Comparison of ENCODE assay signal across 11 cellular contexts in the genomic region with DNA sequence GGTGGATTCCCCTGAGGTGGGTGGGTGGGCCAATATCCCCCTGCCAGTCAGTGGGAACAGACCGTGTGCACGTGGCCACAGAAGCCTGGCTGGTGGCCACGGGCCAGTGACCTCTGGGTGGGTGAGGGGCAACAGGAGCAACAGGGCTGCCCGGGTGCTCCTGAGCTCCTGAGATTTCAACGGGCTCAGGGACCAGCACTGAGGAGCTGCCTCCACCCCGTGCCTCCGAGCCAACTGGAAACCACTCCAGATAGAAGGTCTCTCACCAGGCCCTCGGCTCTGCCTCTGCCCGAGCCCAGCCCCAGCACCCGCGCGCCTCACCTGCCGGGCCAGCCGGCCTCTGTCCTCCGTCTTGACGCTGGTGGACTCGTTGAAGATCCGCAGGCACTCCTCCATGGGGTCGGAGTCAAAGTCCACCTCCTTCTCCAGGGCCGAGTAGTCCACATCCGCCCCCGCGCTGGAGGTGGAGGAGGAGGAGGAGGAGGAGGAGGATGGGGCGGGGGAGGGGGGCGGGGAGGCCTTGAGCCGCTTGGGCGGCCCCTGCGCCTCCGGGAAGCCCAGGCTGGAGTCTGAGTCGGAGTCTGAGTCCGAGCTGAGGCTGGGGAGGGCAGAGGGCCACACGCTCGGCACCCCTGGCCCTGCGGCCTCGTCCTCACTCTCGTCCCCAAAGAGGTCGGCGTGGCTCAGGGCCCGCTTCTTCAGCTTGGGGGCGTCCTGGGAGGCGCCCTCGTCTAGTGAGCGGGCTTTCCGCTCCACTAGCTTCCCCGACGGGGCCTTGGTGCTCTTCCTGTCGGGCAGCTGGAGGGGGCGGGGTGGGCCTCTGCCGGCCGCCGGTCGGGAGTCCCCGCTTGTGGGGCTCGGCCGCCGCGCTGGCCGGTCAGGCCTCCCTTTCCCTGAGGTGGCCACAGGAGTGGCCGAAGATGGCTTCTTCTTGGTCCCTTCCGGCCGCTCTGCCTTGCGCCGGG. TPM values are rescaled to one million over a fixed set of nuclear protein-coding genes. Genes with fewer than 3 reads are reported as not detected.
DNase-seq lines count a peak whose midpoint lies in the region; ATAC-seq and TF ChIP-seq lines count a peak whose summit lies in the region.
"Had no signal": no experiment of that assay in that cellular context is flagged by ENCODE, and none has a peak within 500 bp of the region (broad histone marks: within the 10 kb centered on the region; RNA-seq: fewer than 3 reads in every experiment).

No MANE protein-coding gene starts in this region.

- no peaks in the 10 kb centered on the region for H3K9me3 Mint-ChIP-seq in activated CD8-positive, alpha-beta T cell treated with anti-CD3 and anti-CD28 coated beads for 36 hours

- peaks cover 0 to 7% of the 10 kb centered on the region in 2 experiments; a peak in 1 of 4 replicates for H3K4me1 ChIP-seq in SK-N-SH (ENCODE audit: control insufficient read depth in 1 of 2, insufficient read depth in 2 of 2, low read depth in 1 of 2, low read length in 1 of 2)
- peaks cover 3% of the 10 kb centered on the region for H3K4me1 ChIP-seq in iPS-18a (ENCODE audit: control insufficient read depth, low read depth, low read length)
- peaks cover 8% of the 10 kb centered on the region for H3K4me1 ChIP-seq in ovary (ENCODE audit: insufficient read depth)

- H3K4me3 ChIP-seq in H7 (ENCODE audit: insufficient read depth, low read depth, low read length) (peak overlapping the region; percentile 11; the same call in 1 of the 2 replicates), SK-N-SH (ENCODE audit: low read depth in 2 of 2, low read length in 1 of 2) (no peak overlapping the region), iPS-18a (ENCODE audit: low read length) (peak overlapping the region; percentile 8), ovary (no peak overlapping the region)
- H3K4me3 ChIP-seq: Peyer's patch, thyroid gland had no signal

- no peak for TF ChIP-seq POLR2A in ovary (IDR thresholded peaks at IDR 0.05)

- CTCF ChIA-PET in SK-N-SH (lab: Yijun Ruan, JAX), result interaction anchor here (0.6 to 8.1 kb wide), 54 partner anchors 9 to 396 kb away, joined by 3 to 188 read pairs (median 4); partner anchors contain the start of genes ATP8B3, REXO1 and UQCR11
- CTCF ChIA-PET in activated CD8-positive, alpha-beta T cell treated with anti-CD3 and anti-CD28 coated beads for 36 hours (lab: Charles Lee), result interaction anchor here (0.9 to 5.0 kb wide), 36 partner anchors 8 to 280 kb away, joined by 3 to 57 read pairs (median 4); partner anchors contain the start of genes ATP8B3, MBD3 and REXO1

- peaks cover 5% of the 10 kb centered on the region for H3K4me1 Mint-ChIP-seq in activated CD8-positive, alpha-beta T cell treated with anti-CD3 and anti-CD28 coated beads for 36 hours (ENCODE audit: low read depth)

- peaks cover 48% of the 10 kb centered on the region for H3K79me2 ChIP-seq in SK-N-SH (ENCODE audit: insufficient read depth)

- no peak overlapping the region for H3K4me3 Mint-ChIP-seq in activated CD8-positive, alpha-beta T cell treated with anti-CD3 and anti-CD28 coated beads for 36 hours

- peaks cover 27% of the 10 kb centered on the region for H4K20me1 ChIP-seq in SK-N-SH (ENCODE audit: insufficient read depth)

- no peak overlapping the region for H2AFZ ChIP-seq in SK-N-SH (ENCODE audit: low read depth)

- intact Hi-C loops in ovary (cut with DNase I), result loop anchor here in 2 of 4 donors (10.0 kb wide), 2 partner anchors 152 to 282 kb away; no protein-coding TSS in a partner anchor
- intact Hi-C loops in activated CD8-positive, alpha-beta T cell treated with anti-CD3 and anti-CD28 coated beads for 36 hours (cut with micrococcal nuclease), result no loop called here

- no peaks in the 10 kb centered on the region for H3K9me2 ChIP-seq in SK-N-SH

- TF ChIP-seq CTCF in SK-N-SH (IDR thresholded peaks at IDR 0.05) (no peak), ovary (IDR thresholded peaks at IDR 0.05) (no peak)
- no peak for TF ChIP-seq CTCF in activated CD8-positive, alpha-beta T cell treated with anti-CD3 and anti-CD28 coated beads for 36 hours (IDR thresholded peaks at IDR 0.05)

- no peaks in the 10 kb centered on the region for H3K27me3 Mint-ChIP-seq in activated CD8-positive, alpha-beta T cell treated with anti-CD3 and anti-CD28 coated beads for 36 hours

- H3K4me2 ChIP-seq in SK-N-SH, result no peak overlapping the region

- peak; percentile 91 for DNase-seq in H7
- DNase-seq in SK-N-SH, result peak; percentile 58
- DNase-seq in ovary, result peak; percentile 73 to 84 (median 84)
- DNase-seq in activated CD8-positive, alpha-beta T cell treated with anti-CD3 and anti-CD28 coated beads for 36 hours, result no peak
- no peak for DNase-seq in GM03348 (ENCODE audit: low spot score)
- DNase-seq in NCI-H2196 (lab: John Stamatoyannopoulos, UW; ENCODE audit: unreplicated experiment), result no peak
- DNase-seq in substantia nigra (lab: John Stamatoyannopoulos, UW), result no peak
- DNase-seq: GOT3 had no signal

- POLR2A ChIA-PET in SK-N-SH (lab: Yijun Ruan, JAX), result interaction anchor here (0.6 kb wide), 1 partner anchor 35 kb away, joined by 4 read pairs; no protein-coding TSS in a partner anchor
- POLR2A ChIA-PET in activated CD8-positive, alpha-beta T cell treated with anti-CD3 and anti-CD28 coated beads for 36 hours (lab: Charles Lee), result interaction anchor here (0.6 to 1.4 kb wide), 5 partner anchors 16 to 174 kb away, joined by 3 to 5 read pairs (median 3); partner anchors contain the start of gene TCF3

- 83% methylated on average over 25 of the region's 63 CpGs for whole genome bisulfite sequencing in SK-N-SH (ENCODE audit: low lambda C conversion rate)
- WGBS in ovary, 3 donors, result 11 to 34% (median 27%) methylated on average over 53 to 63 of the region's 63 CpGs

- TF ChIP-seq RAD21 in SK-N-SH (IDR thresholded peaks at IDR 0.05; ENCODE audit: low read length), result no peak

- peaks cover 19% of the 10 kb centered on the region for H3K36me3 Mint-ChIP-seq in activated CD8-positive, alpha-beta T cell treated with anti-CD3 and anti-CD28 coated beads for 36 hours (ENCODE audit: low read depth)

- H3K9me3 ChIP-seq in SK-N-SH (no peaks in the 10 kb centered on the region), iPS-18a (ENCODE audit: control insufficient read depth, low read depth, low read length) (no peaks in the 10 kb centered on the region), ovary (no peaks in the 10 kb centered on the region)
- H3K9me3 ChIP-seq: Peyer's patch, thyroid gland had no signal

- H3F3A ChIP-seq in SK-N-SH (replicated peaks; ENCODE audit: insufficient read depth), result peaks cover 6% of the 10 kb centered on the region

- no peak for TF ChIP-seq EP300 in SK-N-SH (IDR thresholded peaks at IDR 0.05; ENCODE audit: borderline replicate concordance in 1 of 2, low read depth in 1 of 2, low read length in 1 of 2)
- TF ChIP-seq EP300 in ovary (IDR thresholded peaks at IDR 0.05), result no peak

- ATAC-seq in activated CD8-positive, alpha-beta T cell treated with anti-CD3 and anti-CD28 coated beads for 36 hours, result no peak

- peaks cover 4% of the 10 kb centered on the region for H3K36me3 ChIP-seq in H7 (replicated peaks; ENCODE audit: control insufficient read depth, insufficient read depth, low read length)
- H3K36me3 ChIP-seq in SK-N-SH (replicated peaks in 1 of 2; ENCODE audit: control insufficient read depth in 1 of 2, insufficient read depth in 2 of 2, low read length in 1 of 2), result peaks cover 12 to 27% of the 10 kb centered on the region in 2 experiments
- H3K36me3 ChIP-seq in iPS-18a (ENCODE audit: control insufficient read depth, low read depth, low read length), result peaks cover 7% of the 10 kb centered on the region
- H3K36me3 ChIP-seq in ovary, result no peaks in the 10 kb centered on the region

- no peak overlapping the region for H3K9ac ChIP-seq in SK-N-SH
- H3K9ac ChIP-seq in iPS-18a (ENCODE audit: low read length), result no peak overlapping the region

- H3K27ac Mint-ChIP-seq in activated CD8-positive, alpha-beta T cell treated with anti-CD3 and anti-CD28 coated beads for 36 hours, result no peak overlapping the region

- H3K27me3 ChIP-seq in H7 (ENCODE audit: control insufficient read depth, insufficient read depth, low read length) (no peaks in the 10 kb centered on the region), SK-N-SH (ENCODE audit: insufficient read depth) (no peaks in the 10 kb centered on the region), iPS-18a (ENCODE audit: control insufficient read depth, insufficient read depth, low read length) (no peaks in the 10 kb centered on the region), ovary (no peaks in the 10 kb centered on the region)
- H3K27me3 ChIP-seq: Peyer's patch, thyroid gland had no signal

- H3K27ac ChIP-seq in SK-N-SH (ENCODE audit: low read depth in 2 of 2, low read length in 1 of 2) (no peak overlapping the region), iPS-18a (ENCODE audit: low read length) (no peak overlapping the region), ovary (peak overlapping the region; percentile 68 to 89), substantia nigra (ENCODE audit: low read depth, low read length, poor library complexity, severe bottlenecking) (no peak overlapping the region)
- H3K27ac ChIP-seq: Peyer's patch, thyroid gland had no signal

RNA-seq across cellular contexts. Expression of gene ATP8B3, which starts 14.8 kb away (rescaled TPM):
- 5.8 and 7.4 TPM in 2 replicates for total RNA-seq in H7 (2014; rRNA removed; shearing (Covaris generic))
- polyA plus RNA-seq in SK-N-SH (2012; rRNA removed) (6.2 and 8.0 TPM in 2 replicates), ovary (1 to 10 TPM in 1 of 2 donors, under 1 TPM in 1; 0.91 to 1.5 TPM)
- polyA plus RNA-seq in SK-N-SH (2012; cell fraction: cytosol; rRNA removed), result 3.1 and 4.9 TPM in 2 replicates
- 20.8 and 25.6 TPM in 2 replicates for polyA plus RNA-seq in SK-N-SH (2012; cell fraction: nucleus; rRNA removed)
- total RNA-seq in ovary, result 1 to 10 TPM in 5 of 7 donors, under 1 TPM in 2; 0.72 to 3.2 (median 2.1) TPM
- 1 to 10 TPM; 5.8 to 8.2 TPM for total RNA-seq in activated CD8-positive, alpha-beta T cell treated with anti-CD3 and anti-CD28 coated beads for 36 hours

RNA-seq across cellular contexts. Expression of gene REXO1, which starts 21.4 kb away (rescaled TPM):
- total RNA-seq in H7 (2014; rRNA removed; shearing (Covaris generic)), result 19.8 and 21.9 TPM in 2 replicates
- polyA plus RNA-seq in SK-N-SH (2012; rRNA removed), result 9.0 and 18.8 TPM in 2 replicates
- 7.1 and 12.6 TPM in 2 replicates for polyA plus RNA-seq in SK-N-SH (2012; cell fraction: cytosol; rRNA removed)
- 87.2 and 224 TPM in 2 replicates for polyA plus RNA-seq in SK-N-SH (2012; cell fraction: nucleus; rRNA removed)
- 10 to 100 TPM; 14.9 to 46.7 (median 30.4) TPM for total RNA-seq in ovary
- polyA plus RNA-seq in ovary, result 10 to 100 TPM in 1 of 2 donors, 1 to 10 TPM in 1; 4.8 to 21.5 TPM
- 10 to 100 TPM; 43.4 to 46.8 TPM for total RNA-seq in activated CD8-positive, alpha-beta T cell treated with anti-CD3 and anti-CD28 coated beads for 36 hours

RNA-seq across cellular contexts. Expression of gene KLF16, which starts 36.5 kb away (rescaled TPM):
- total RNA-seq in H7 (2014; rRNA removed; shearing (Covaris generic)), result 20.5 and 21.2 TPM in 2 replicates
- polyA plus RNA-seq in SK-N-SH (2012; rRNA removed), result 11.3 and 16.1 TPM in 2 replicates
- 11.6 and 17.8 TPM in 2 replicates for polyA plus RNA-seq in SK-N-SH (2012; cell fraction: cytosol; rRNA removed)
- 28.7 and 43.5 TPM in 2 replicates for polyA plus RNA-seq in SK-N-SH (2012; cell fraction: nucleus; rRNA removed)
- total RNA-seq in ovary, result 10 to 100 TPM in 6 of 7 donors, 1 to 10 TPM in 1; 4.2 to 26.6 (median 14.4) TPM
- 1 to 10 TPM in 1 of 2 donors, under 1 TPM in 1; 0.63 to 5.4 TPM for polyA plus RNA-seq in ovary
- 10 to 100 TPM; 25.6 to 27.7 TPM for total RNA-seq in activated CD8-positive, alpha-beta T cell treated with anti-CD3 and anti-CD28 coated beads for 36 hours

RNA-seq across cellular contexts. Expression of gene ABHD17A, which starts 58.5 kb away (rescaled TPM):
- 87.0 and 134 TPM in 2 replicates for total RNA-seq in H7 (2014; rRNA removed; shearing (Covaris generic))
- polyA plus RNA-seq in SK-N-SH (2012; rRNA removed), result 61.1 and 69.1 TPM in 2 replicates
- polyA plus RNA-seq in SK-N-SH (2012; cell fraction: cytosol; rRNA removed), result 25.5 and 46.5 TPM in 2 replicates
- 86.6 and 88.2 TPM in 2 replicates for polyA plus RNA-seq in SK-N-SH (2012; cell fraction: nucleus; rRNA removed)
- total RNA-seq in ovary, result 10 to 100 TPM; 54.2 to 87.3 (median 65.4) TPM
- 10 to 100 TPM in 1 of 2 donors, under 1 TPM in 1; 0.57 to 65.6 TPM for polyA plus RNA-seq in ovary
- 100 to 1,000 TPM; 112 to 113 TPM for total RNA-seq in activated CD8-positive, alpha-beta T cell treated with anti-CD3 and anti-CD28 coated beads for 36 hours

Comparison
In these comparisons a context has a peak if more than half of its experiments do, and no peak if none do; other contexts are left out.
1. DNase-seq: peak in H7 (single experiment), SK-N-SH (single experiment) and ovary (5 of 5); none in activated CD8-positive, alpha-beta T cell treated with anti-CD3 and anti-CD28 coated beads for 36 hours (single experiment), GM03348 (single experiment), NCI-H2196 (single experiment) and substantia nigra (0 of 49).
2. H3K4me3 ChIP-seq: peak in H7 (single experiment) and iPS-18a (single experiment); none in SK-N-SH (0 of 2) and ovary (single experiment).
3. H3K27ac ChIP-seq: peak in ovary (2 of 2); none in SK-N-SH (0 of 2), iPS-18a (single experiment) and substantia nigra (single experiment).